ENCODE assay signal across 23 cellular contexts in the genomic region with DNA sequence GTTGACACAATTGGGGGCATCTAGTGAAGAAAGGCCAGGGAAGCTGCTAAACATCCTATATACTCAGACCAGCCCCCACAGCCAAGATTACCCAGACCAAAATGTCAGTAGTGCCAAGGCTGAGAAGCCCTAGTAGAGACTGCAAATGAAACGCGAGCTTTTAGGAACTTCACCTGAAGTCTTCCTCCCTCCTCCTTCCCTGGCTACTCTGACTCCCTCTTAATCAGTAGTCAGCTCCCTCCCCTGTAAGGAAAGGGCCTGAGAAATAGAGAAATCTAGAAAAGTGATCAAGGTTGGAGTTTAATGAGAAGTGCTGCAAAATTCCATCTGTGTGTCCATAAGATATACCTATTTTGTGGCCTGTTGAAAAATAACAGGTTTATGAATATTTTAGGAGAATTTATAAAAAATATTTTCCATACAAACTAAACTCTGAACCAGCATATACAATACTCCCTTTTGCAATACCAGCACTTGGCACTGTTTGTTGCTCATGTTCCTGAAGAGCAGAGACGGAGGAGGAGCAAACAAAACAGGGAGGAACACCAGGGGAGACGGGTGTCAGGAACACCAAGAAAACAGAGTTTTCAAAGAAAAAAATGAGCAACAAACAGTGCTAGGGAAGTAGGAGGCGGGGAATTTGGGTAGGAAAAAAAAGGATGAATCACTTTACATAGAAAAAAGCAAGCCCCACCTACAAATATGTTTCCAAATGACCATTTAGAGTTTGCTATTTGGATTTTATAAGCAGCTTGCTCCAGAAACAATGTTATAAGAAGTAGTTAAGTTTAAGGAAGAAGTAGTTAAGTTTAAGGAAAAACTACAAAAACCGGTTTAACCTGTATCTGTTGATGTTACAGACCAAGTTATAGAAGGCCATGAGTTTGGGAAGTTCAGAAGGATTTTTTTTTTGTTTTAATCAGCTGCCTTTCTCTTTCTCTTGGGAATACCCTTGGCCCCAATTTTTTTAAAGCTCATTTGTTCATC.
DNase-seq lines count a peak whose midpoint lies in the region; ATAC-seq, FAIRE-seq and TF ChIP-seq lines count a peak whose summit lies in the region.
"Had no signal": no experiment of that assay in that cellular context is flagged by ENCODE, and none has a peak within 500 bp of the region (broad histone marks: within the 10 kb centered on the region; RNA-seq: fewer than 3 reads in every experiment).

No MANE protein-coding gene starts in this region.

- no peak overlapping the region for H3K27ac ChIP-seq in RWPE1
- H3K27ac ChIP-seq in sigmoid colon: no peak overlapping the region
- H3K27ac ChIP-seq: body of pancreas, coronary artery, left ventricle myocardium inferior, stomach had no signal

- POLR2A ChIA-PET in RWPE1 (lab: Yijun Ruan, JAX; ENCODE audit: low non-redundant PET): interaction anchor here (0.7 kb wide), 1 partner anchor 188 kb away, joined by 5 read pairs; no protein-coding TSS in a partner anchor

- H3K9me3 ChIP-seq in mucosa of descending colon (no peaks in the 10 kb centered on the region), sigmoid colon (no peaks in the 10 kb centered on the region)
- H3K9me3 ChIP-seq: body of pancreas, left ventricle myocardium inferior, stomach had no signal

- no peak overlapping the region for H3K4me3 ChIP-seq in epithelial cell of esophagus (ENCODE audit: low read length)
- H3K4me3 ChIP-seq in mucosa of descending colon: no peak overlapping the region
- H3K4me3 ChIP-seq in sigmoid colon: no peak overlapping the region
- H3K4me3 ChIP-seq: body of pancreas, coronary artery, left ventricle myocardium inferior, stomach had no signal

- H3K36me3 ChIP-seq in mucosa of descending colon (ENCODE audit: low read depth): no peaks in the 10 kb centered on the region
- no peaks in the 10 kb centered on the region for H3K36me3 ChIP-seq in sigmoid colon
- H3K36me3 ChIP-seq: left ventricle myocardium inferior, stomach had no signal

- H3K4me1 ChIP-seq in mucosa of descending colon (ENCODE audit: low read depth) (no peaks in the 10 kb centered on the region), sigmoid colon (no peaks in the 10 kb centered on the region)
- H3K4me1 ChIP-seq: body of pancreas, left ventricle myocardium inferior, stomach had no signal

- CTCF ChIA-PET in RWPE1 (lab: Yijun Ruan, JAX): interaction anchor here (0.7 to 0.8 kb wide), 2 partner anchors 302 to 1359 kb away, joined by 5 to 6 read pairs; no protein-coding TSS in a partner anchor

- ATAC-seq in mucosa of descending colon: peak; percentile 69
- ATAC-seq: body of pancreas had no signal

- no peak for FAIRE-seq in GM12892 (lab: Jason Lieb, UNC)
- FAIRE-seq: H54, RCC 7860 had no signal

- TF ChIP-seq EP300 in sigmoid colon (IDR thresholded peaks at IDR 0.05): no peak

- intact Hi-C loops in mucosa of descending colon (cut with DNase I, micrococcal nuclease) (no loop called here), sigmoid colon (cut with DNase I) (no loop called here)

- TF ChIP-seq POLR2A in GM12892 (IDR thresholded peaks at IDR 0.05; ENCODE audit: low read depth, low read length): no peak
- no peak for TF ChIP-seq POLR2A in sigmoid colon (IDR thresholded peaks at IDR 0.05)

- 39 to 67% methylated on average over 6 of the region's 6 CpGs for WGBS in sigmoid colon, 2 donors

- TF ChIP-seq CTCF in RWPE1 (conservative IDR thresholded peaks at IDR 0.05; ENCODE audit: low read depth) (no peak), epithelial cell of esophagus (IDR thresholded peaks at IDR 0.05; ENCODE audit: insufficient read depth, low read depth, low read length, missing control alignments) (no peak), mucosa of descending colon (IDR thresholded peaks at IDR 0.05) (no peak), sigmoid colon (IDR thresholded peaks at IDR 0.05) (no peak)

- peak; percentile 55 for DNase-seq in DMS53 (lab: John Stamatoyannopoulos, UW)
- DNase-seq in RWPE1 (ENCODE audit: low spot score): peak; percentile 25
- DNase-seq in epithelial cell of esophagus (ENCODE audit: low read depth): peak; percentile 56
- no peak for DNase-seq in mucosa of descending colon
- DNase-seq in GM12892 (ENCODE audit: insufficient read length): no peak
- no peak for DNase-seq in NCI-H774 (lab: John Stamatoyannopoulos, UW)
- DNase-seq in sigmoid colon: no peak
- no peak for DNase-seq in SHP77 treated with DMSO at 0.1 percent for 48 hours (lab: John Stamatoyannopoulos, UW)
- DNase-seq: ACHN; activated CD4-positive, alpha-beta T cell treated with anti-CD3 and anti-CD28 coated beads, Interleukin-2, amount 50 U/mL, for 4 hours; activated naive CD4-positive, alpha-beta T cell treated with anti-CD3 and anti-CD28 coated beads, Interleukin-2, amount 10 ng/mL, durations not matched to agents 7 days and 5 days; activated T-cell treated with anti-CD3 and anti-CD28 coated beads for 4 hours; body of pancreas; CD4-positive, CD25-positive, alpha-beta regulatory T cell; DND-41; Kasumi-1; left ventricle myocardium inferior; NCI-H1417; occipital lobe; stomach had no signal

- H3K27me3 ChIP-seq in sigmoid colon: no peaks in the 10 kb centered on the region
- H3K27me3 ChIP-seq: body of pancreas, stomach had no signal

Comparison
In these comparisons a context has a peak if more than half of its experiments do, and no peak if none do; other contexts are left out.
1. DNase-seq: peak in DMS53 (single experiment), RWPE1 (single experiment) and epithelial cell of esophagus (single experiment); none in mucosa of descending colon (0 of 3), GM12892 (single experiment), NCI-H774 (single experiment), sigmoid colon (single experiment) and SHP77 treated with DMSO at 0.1 percent for 48 hours (single experiment).